In genomic region chr2:38073211-38074005, GRCh38 we compare ENCODE assay signal across 7 cellular contexts. TPM values are rescaled to one million over a fixed set of nuclear protein-coding genes. Genes with fewer than 3 reads are reported as not detected.
DNase-seq lines count a peak whose midpoint lies in the region.

No MANE protein-coding gene starts in this region.

- H3K9me3 Mint-ChIP-seq in activated naive CD8-positive, alpha-beta T cell (ENCODE audit: low read depth) = no peaks in the 10 kb centered on the region

- H3K27me3 ChIP-seq in HUES48 (ENCODE audit: control insufficient read depth, insufficient read depth, low read length) = peaks cover 63% of the 10 kb centered on the region
- peaks cover 28 to 46% (median 43%) of the 10 kb centered on the region in 3 donors for H3K27me3 ChIP-seq in skeletal muscle tissue (ENCODE audit: control insufficient read depth in 3 of 3, insufficient read depth in 3 of 3, low read length in 3 of 3)

- no peaks in the 10 kb centered on the region for H3K36me3 Mint-ChIP-seq in activated naive CD8-positive, alpha-beta T cell

- H3K4me1 ChIP-seq in HUES48 (ENCODE audit: control insufficient read depth, insufficient read depth, low read length) (peaks cover 22% of the 10 kb centered on the region), skeletal muscle tissue (ENCODE audit: control insufficient read depth in 3 of 3, insufficient read depth in 3 of 3, low read length in 3 of 3) (peaks cover 21 to 32% (median 32%) of the 10 kb centered on the region in 3 donors)

- H3K9me3 ChIP-seq in HUES48 (ENCODE audit: control insufficient read depth, insufficient read depth, low read length) (no peaks in the 10 kb centered on the region), iPS-18c (ENCODE audit: control insufficient read depth, insufficient read depth, low read length) (no peaks in the 10 kb centered on the region), skeletal muscle tissue (ENCODE audit: control insufficient read depth in 3 of 3, low read length in 3 of 3) (peaks cover 0 to 2% (median 0%) of the 10 kb centered on the region in 3 donors)

- DNase-seq in SHP77 treated with DMSO at 0.1 percent for 48 hours (lab: John Stamatoyannopoulos, UW) (no peak), NOMO-1 (lab: John Stamatoyannopoulos, UW; ENCODE audit: unreplicated experiment in 2 of 2) (no peak), HCEC 1CT (no peak)

- peak overlapping the region; percentile 68 for H3K4me3 Mint-ChIP-seq in activated naive CD8-positive, alpha-beta T cell

- H3K4me1 Mint-ChIP-seq in activated naive CD8-positive, alpha-beta T cell (ENCODE audit: low read depth) = peaks cover 18% of the 10 kb centered on the region

- H3K4me3 ChIP-seq in HUES48 (ENCODE audit: low read depth, low read length) (peak overlapping the region; percentile 56), iPS-18c (ENCODE audit: insufficient read depth, low read depth, low read length) (peak overlapping the region; percentile 52), skeletal muscle tissue (ENCODE audit: low read length in 3 of 3) (peak overlapping the region; percentile 11 to 72 (median 32))

- H3K36me3 ChIP-seq in HUES48 (ENCODE audit: control insufficient read depth, insufficient read depth, low read length) (no peaks in the 10 kb centered on the region), skeletal muscle tissue (ENCODE audit: control insufficient read depth in 3 of 3, insufficient read depth in 3 of 3, low read length in 3 of 3) (no peaks in the 10 kb centered on the region)

- peak overlapping the region; percentile 7 for H3K27ac Mint-ChIP-seq in activated naive CD8-positive, alpha-beta T cell

- H3K27ac ChIP-seq in HUES48 (ENCODE audit: low read depth, low read length) (no peak overlapping the region), skeletal muscle tissue (ENCODE audit: low read depth, low read length) (peak overlapping the region; percentile 58)

- peaks cover 22% of the 10 kb centered on the region for H3K27me3 Mint-ChIP-seq in activated naive CD8-positive, alpha-beta T cell

- H3K9ac ChIP-seq in HUES48 (ENCODE audit: low read depth, low read length) (no peak overlapping the region), skeletal muscle tissue (ENCODE audit: low read depth in 1 of 3, low read length in 3 of 3) (peak overlapping the region in 1 of 3 donors; percentile 50)

RNA-seq across cellular contexts. Expression of gene CYP1B1, which starts 2.5 kb away (rescaled TPM):
- total RNA-seq in skeletal muscle tissue = 4.7 TPM
